ENCODE assay signal across 6 cellular contexts in the genomic region with DNA sequence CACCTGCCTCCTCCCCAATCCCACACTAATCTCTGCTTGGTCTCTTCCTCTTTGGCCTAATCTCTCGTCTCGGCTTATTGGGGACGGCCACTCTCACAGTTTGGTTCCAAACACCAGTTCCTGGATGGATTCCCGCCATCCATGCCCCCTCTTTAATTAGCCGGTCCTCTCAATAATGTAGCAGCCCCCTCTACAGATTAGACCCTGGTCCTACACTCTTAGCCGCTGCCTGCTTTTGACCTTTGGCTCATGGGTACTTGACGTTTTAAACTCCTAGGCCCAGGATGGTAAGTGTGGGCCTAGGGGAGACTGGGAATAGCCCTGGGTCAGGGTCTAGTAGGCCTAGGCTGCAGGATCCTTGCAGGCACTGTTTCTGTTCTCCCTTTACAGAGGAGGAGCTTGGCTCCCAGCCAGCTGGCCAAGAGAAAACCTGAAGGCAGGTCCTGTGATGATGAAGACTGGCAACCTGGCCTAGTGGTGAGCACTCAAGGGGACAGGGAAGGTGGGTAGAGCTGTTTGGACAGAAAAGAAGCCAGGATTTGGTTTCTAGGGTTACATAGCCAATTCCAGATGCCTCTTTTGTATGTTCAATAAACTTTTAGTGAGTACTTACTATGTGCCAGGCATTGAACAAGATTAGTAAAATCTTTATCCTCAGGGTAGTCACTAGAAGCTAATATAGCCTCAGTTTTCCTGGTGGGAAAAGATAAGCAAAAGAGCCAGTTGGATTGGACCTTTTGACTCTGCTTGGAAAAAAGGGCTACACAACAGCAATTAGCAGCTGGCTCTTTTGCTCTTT. TPM values are rescaled to one million over a fixed set of nuclear protein-coding genes. Genes with fewer than 3 reads are reported as not detected.
DNase-seq lines count a peak whose midpoint lies in the region; ATAC-seq and TF ChIP-seq lines count a peak whose summit lies in the region.

No MANE protein-coding gene starts in this region.

- no peak for ATAC-seq in GM18868 (IDR thresholded peaks at IDR 0.05; ENCODE audit: unreplicated experiment)

- CTCF ChIA-PET in activated naive CD4-positive, alpha-beta T cell treated with anti-CD3 and anti-CD28 coated beads for 36 hours (lab: Charles Lee): interaction anchor here (0.9 to 1.0 kb wide), 2 partner anchors 43 to 67 kb away, joined by 3 read pairs; no protein-coding TSS in a partner anchor

- no peaks in the 10 kb centered on the region for H3K27me3 ChIP-seq in NT2/D1 (ENCODE audit: insufficient read depth, insufficient read length)
- no peaks in the 10 kb centered on the region for H3K27me3 ChIP-seq in smooth muscle cell (ENCODE audit: low read depth)

- peaks cover 7% of the 10 kb centered on the region for H3K79me2 ChIP-seq in smooth muscle cell (ENCODE audit: low read depth)

- H3K4me1 ChIP-seq in NT2/D1 (ENCODE audit: insufficient read depth, insufficient read length): peaks cover 14% of the 10 kb centered on the region
- peaks cover 9% of the 10 kb centered on the region for H3K4me1 ChIP-seq in smooth muscle cell (ENCODE audit: low read depth)

- H3K9me3 ChIP-seq in NT2/D1 (ENCODE audit: insufficient read depth, low read length) (no peaks in the 10 kb centered on the region), smooth muscle cell (replicated peaks; ENCODE audit: low read depth) (no peaks in the 10 kb centered on the region)

- peak overlapping the region; percentile 92 for H3K27ac Mint-ChIP-seq in activated naive CD4-positive, alpha-beta T cell treated with anti-CD3 and anti-CD28 coated beads for 36 hours

- H3K9ac ChIP-seq in NT2/D1 (ENCODE audit: insufficient read length, low read depth) (peak overlapping the region; percentile 98), smooth muscle cell (ENCODE audit: low read depth) (peak overlapping the region; percentile 1)

- peak; percentile 20 for TF ChIP-seq CTCF in epithelial cell of proximal tubule (conservative IDR thresholded peaks at IDR 0.05; ENCODE audit: low read depth, low read length)
- no peak for TF ChIP-seq CTCF in smooth muscle cell (IDR thresholded peaks at IDR 0.05; ENCODE audit: borderline replicate concordance, insufficient read depth, poor library complexity, severe bottlenecking)

- peak overlapping the region; percentile 78 for H3K4me2 ChIP-seq in smooth muscle cell

- intact Hi-C loops in activated naive CD4-positive, alpha-beta T cell treated with anti-CD3 and anti-CD28 coated beads for 36 hours (cut with micrococcal nuclease): loop anchor here (1.0 to 10.0 kb wide), 4 partner anchors 39 to 724 kb away; a partner anchor contains a TSS

- peak; percentile 65 for DNase-seq in activated naive CD4-positive, alpha-beta T cell treated with anti-CD3 and anti-CD28 coated beads for 36 hours
- DNase-seq in activated naive CD4-positive, alpha-beta T cell treated with Interleukin-2 at 50 U/mL for 16 hours: no peak
- DNase-seq in NT2/D1 (ENCODE audit: low read depth, low spot score) (peak; percentile 75), epithelial cell of proximal tubule (ENCODE audit: low read depth) (no peak), smooth muscle cell (lab: John Stamatoyannopoulos, UW; ENCODE audit: unreplicated experiment) (no peak)

- H3F3A ChIP-seq in smooth muscle cell (ENCODE audit: low read depth): no peaks in the 10 kb centered on the region

- 3% methylated on average over 7 of the region's 7 CpGs for WGBS in smooth muscle cell (ENCODE audit: low lambda C conversion rate)

- H3K4me1 Mint-ChIP-seq in activated naive CD4-positive, alpha-beta T cell treated with anti-CD3 and anti-CD28 coated beads for 36 hours (ENCODE audit: low read depth): peaks cover 23% of the 10 kb centered on the region

- H3K36me3 Mint-ChIP-seq in activated naive CD4-positive, alpha-beta T cell treated with anti-CD3 and anti-CD28 coated beads for 36 hours (ENCODE audit: low read depth): peaks cover 48% of the 10 kb centered on the region

- H3K36me3 ChIP-seq in NT2/D1 (ENCODE audit: insufficient read depth, insufficient read length, low read length): peaks cover 49% of the 10 kb centered on the region
- H3K36me3 ChIP-seq in smooth muscle cell (ENCODE audit: low read depth): no peaks in the 10 kb centered on the region

- H3K9me3 Mint-ChIP-seq in activated naive CD4-positive, alpha-beta T cell treated with anti-CD3 and anti-CD28 coated beads for 36 hours: no peaks in the 10 kb centered on the region

- H3K27ac ChIP-seq in smooth muscle cell (ENCODE audit: low read depth): no peak overlapping the region

- peak overlapping the region; percentile 99 for H3K4me3 Mint-ChIP-seq in activated naive CD4-positive, alpha-beta T cell treated with anti-CD3 and anti-CD28 coated beads for 36 hours

- no peak overlapping the region for H2AFZ ChIP-seq in smooth muscle cell (ENCODE audit: low read depth)

- H3K4me3 ChIP-seq in NT2/D1 (ENCODE audit: insufficient read length, low read depth): peak overlapping the region; percentile 93
- peak overlapping the region; percentile 69 for H3K4me3 ChIP-seq in epithelial cell of proximal tubule (ENCODE audit: low read depth, low read length)
- H3K4me3 ChIP-seq in smooth muscle cell: peak overlapping the region; percentile 52

- no peaks in the 10 kb centered on the region for H3K27me3 Mint-ChIP-seq in activated naive CD4-positive, alpha-beta T cell treated with anti-CD3 and anti-CD28 coated beads for 36 hours (ENCODE audit: low read depth)

- H4K20me1 ChIP-seq in smooth muscle cell (ENCODE audit: low read depth): no peaks in the 10 kb centered on the region

RNA-seq across cellular contexts. Expression of a gene that starts 0.8 kb away (rescaled TPM):
- total RNA-seq in activated naive CD4-positive, alpha-beta T cell treated with anti-CD3 and anti-CD28 coated beads for 36 hours: 10 to 100 TPM; 83.9 to 88.0 TPM
- 23.6 and 30.6 TPM in 2 replicates for total RNA-seq in epithelial cell of proximal tubule
- total RNA-seq in smooth muscle cell: 1.7 and 4.9 TPM in 2 replicates
- polyA plus RNA-seq in smooth muscle cell: 5.6 and 7.1 TPM in 2 replicates

RNA-seq across cellular contexts. Expression of a gene that starts 45.2 kb away (rescaled TPM):
- under 1 TPM; 0.21 to 0.25 TPM for total RNA-seq in activated naive CD4-positive, alpha-beta T cell treated with anti-CD3 and anti-CD28 coated beads for 36 hours
- total RNA-seq in epithelial cell of proximal tubule (2.9 and 3.9 TPM in 2 replicates), smooth muscle cell (0.67 and 3.2 TPM in 2 replicates)
- polyA plus RNA-seq in smooth muscle cell: 0.85 and 1.4 TPM in 2 replicates

RNA-seq across cellular contexts. Expression of a gene that starts 50.1 kb away (rescaled TPM):
- 10 to 100 TPM; 32.4 to 32.9 TPM for total RNA-seq in activated naive CD4-positive, alpha-beta T cell treated with anti-CD3 and anti-CD28 coated beads for 36 hours
- 53.2 and 81.7 TPM in 2 replicates for total RNA-seq in epithelial cell of proximal tubule
- total RNA-seq in smooth muscle cell: 39.4 and 56.1 TPM in 2 replicates
- polyA plus RNA-seq in smooth muscle cell: 72.4 and 91.0 TPM in 2 replicates

RNA-seq across cellular contexts. Expression of a gene that starts 55.1 kb away (rescaled TPM):
- 10 to 100 TPM; 28.0 to 29.8 TPM for total RNA-seq in activated naive CD4-positive, alpha-beta T cell treated with anti-CD3 and anti-CD28 coated beads for 36 hours
- 104 and 105 TPM in 2 replicates for total RNA-seq in epithelial cell of proximal tubule
- total RNA-seq in smooth muscle cell: 91.5 and 105 TPM in 2 replicates
- 118 and 121 TPM in 2 replicates for polyA plus RNA-seq in smooth muscle cell

RNA-seq across cellular contexts. Expression of a gene that starts 55.2 kb away (rescaled TPM):
- total RNA-seq in activated naive CD4-positive, alpha-beta T cell treated with anti-CD3 and anti-CD28 coated beads for 36 hours: 100 to 1,000 TPM; 403 to 409 TPM
- total RNA-seq in epithelial cell of proximal tubule (545 and 884 TPM in 2 replicates), smooth muscle cell (555 and 652 TPM in 2 replicates)
- polyA plus RNA-seq in smooth muscle cell: 284 and 333 TPM in 2 replicates

Comparison
In these comparisons a context has a peak if more than half of its experiments do, and no peak if none do; other contexts are left out.
1. DNase-seq: peak in activated naive CD4-positive, alpha-beta T cell treated with anti-CD3 and anti-CD28 coated beads for 36 hours (single experiment) and NT2/D1 (single experiment); none in activated naive CD4-positive, alpha-beta T cell treated with Interleukin-2 at 50 U/mL for 16 hours (single experiment), epithelial cell of proximal tubule (single experiment) and smooth muscle cell (single experiment).
2. Peak in every context shown above with its lines, with median percentiles within 50 percentile points of each other: H3K4me3 ChIP-seq.